10 cellular contexts compared by ENCODE assay signal in genomic region chr15:96058103-96058851, GRCh38.
DNase-seq lines count a peak whose midpoint lies in the region; ATAC-seq and TF ChIP-seq lines count a peak whose summit lies in the region.
"Had no signal": no experiment of that assay in that cellular context is flagged by ENCODE, and none has a peak within 500 bp of the region (broad histone marks: within the 10 kb centered on the region; RNA-seq: fewer than 3 reads in every experiment).

No MANE protein-coding gene starts in this region.

- no peak overlapping the region for H3K14ac ChIP-seq in H9 (ENCODE audit: insufficient read depth, low read length)

- H2BK12ac ChIP-seq in H9 (ENCODE audit: insufficient read length, low read depth, low read length) = no peak overlapping the region

- POLR2A ChIA-PET in activated B cell treated with CpG ODN at 0.5 μM for 24 hours (lab: Charles Lee) = no interaction called here
- POLR2A ChIA-PET in activated CD8-positive, alpha-beta T cell treated with anti-CD3 and anti-CD28 coated beads, Interleukin-2, amount 10 ng/mL, durations not matched to agents 7 days and 5 days (lab: Charles Lee) = no interaction called here

- H2BK120ac ChIP-seq in H9 (ENCODE audit: low read depth, low read length, poor library complexity, severe bottlenecking) = no peak overlapping the region

- H3K79me1 ChIP-seq in H9 (ENCODE audit: insufficient read depth, low read depth, low read length, poor library complexity, severe bottlenecking) = no peaks in the 10 kb centered on the region

- H3K27ac Mint-ChIP-seq in activated B cell treated with CpG ODN at 0.5 μM for 24 hours (peak overlapping the region; percentile 4), H9 (no peak overlapping the region)
- no peak overlapping the region for H3K27ac Mint-ChIP-seq in activated CD8-positive, alpha-beta T cell treated with anti-CD3 and anti-CD28 coated beads, Interleukin-2, amount 10 ng/mL, durations not matched to agents 7 days and 5 days
- H3K27ac Mint-ChIP-seq: CD4-positive, CD25-positive, alpha-beta regulatory T cell had no signal

- no peak overlapping the region for H3K27ac ChIP-seq in H9 (ENCODE audit: insufficient read length, low read depth, low read length)

- H3K4ac ChIP-seq in H9 (ENCODE audit: low read depth, low read length) = no peak overlapping the region

- H4K8ac ChIP-seq in H9 (replicated peaks; ENCODE audit: insufficient read length, low read depth, low read length) = no peak overlapping the region

- intact Hi-C loops in activated B cell treated with CpG ODN at 0.5 μM for 24 hours (cut with micrococcal nuclease) = no loop called here

- H4K5ac ChIP-seq in H9 (ENCODE audit: insufficient read length, low read depth, low read length) = no peak overlapping the region

- H3K4me3 Mint-ChIP-seq in activated B cell treated with CpG ODN at 0.5 μM for 24 hours (no peak overlapping the region), H9 (no peak overlapping the region)
- no peak overlapping the region for H3K4me3 Mint-ChIP-seq in activated CD8-positive, alpha-beta T cell treated with anti-CD3 and anti-CD28 coated beads, Interleukin-2, amount 10 ng/mL, durations not matched to agents 7 days and 5 days
- H3K4me3 Mint-ChIP-seq: CD4-positive, CD25-positive, alpha-beta regulatory T cell had no signal

- CTCF ChIA-PET in activated B cell treated with CpG ODN at 0.5 μM for 24 hours (lab: Charles Lee) = no interaction called here
- CTCF ChIA-PET in activated CD8-positive, alpha-beta T cell treated with anti-CD3 and anti-CD28 coated beads, Interleukin-2, amount 10 ng/mL, durations not matched to agents 7 days and 5 days (lab: Charles Lee) = no interaction called here

- no peak overlapping the region for H2BK5ac ChIP-seq in H9 (ENCODE audit: insufficient read length, low read length)

- H3K27me3 ChIP-seq in H9 (ENCODE audit: insufficient read depth, low read length) = peaks cover 27% of the 10 kb centered on the region; the same call in 1 of the 2 replicates

- no CpG with 5 or more reads among the region's 8 CpGs for WGBS in H9 (ENCODE audit: extremely low coverage, insufficient read length, low lambda C conversion rate)

- ATAC-seq in GM19397 (IDR thresholded peaks at IDR 0.05; ENCODE audit: unreplicated experiment) (peak; percentile 79), HG03064 (IDR thresholded peaks at IDR 0.05; ENCODE audit: low read depth, unreplicated experiment) (peak; percentile 61), activated B cell treated with CpG ODN at 0.5 μM for 24 hours (ENCODE audit: low read depth) (peak; percentile 66)
- no peak for ATAC-seq in activated CD8-positive, alpha-beta T cell treated with anti-CD3 and anti-CD28 coated beads, Interleukin-2, amount 10 ng/mL, durations not matched to agents 7 days and 5 days

- H3K4me2 ChIP-seq in H9 (ENCODE audit: insufficient read depth, insufficient read length, low read length) = no peak overlapping the region

- H3K18ac ChIP-seq in H9 (ENCODE audit: insufficient read length, low read depth, low read length) = no peak overlapping the region

- H3K79me2 ChIP-seq in H9 (ENCODE audit: insufficient read depth, low read length) = no peaks in the 10 kb centered on the region

- no peak overlapping the region for H3K9ac ChIP-seq in H9 (ENCODE audit: extremely low read depth, insufficient read length, low read length)

- H3K9me3 Mint-ChIP-seq in activated B cell treated with CpG ODN at 0.5 μM for 24 hours (peaks cover 5% of the 10 kb centered on the region), H9 (peaks cover 0 to 2% of the 10 kb centered on the region in 2 experiments; a peak in 1 of 5 replicates)
- H3K9me3 Mint-ChIP-seq in activated CD8-positive, alpha-beta T cell treated with anti-CD3 and anti-CD28 coated beads, Interleukin-2, amount 10 ng/mL, durations not matched to agents 7 days and 5 days (ENCODE audit: insufficient read depth) = no peaks in the 10 kb centered on the region

- DNase-seq in CD1c-positive myeloid dendritic cell (ENCODE audit: extremely low spot score) = peak; percentile 70
- DNase-seq in activated B cell treated with CpG ODN at 0.5 μM for 24 hours = no peak
- no peak for DNase-seq in H9
- DNase-seq in activated CD8-positive, alpha-beta T cell treated with anti-CD3 and anti-CD28 coated beads, Interleukin-2, amount 10 ng/mL, durations not matched to agents 7 days and 5 days = no peak
- no peak for DNase-seq in central memory CD4-positive, alpha-beta T cell
- no peak for DNase-seq in UCSD-AML1 (lab: John Stamatoyannopoulos, UW; ENCODE audit: unreplicated experiment)
- DNase-seq: activated gamma-delta T cell; CD4-positive, CD25-positive, alpha-beta regulatory T cell had no signal

- TF ChIP-seq CTCF in activated B cell treated with CpG ODN at 0.5 μM for 24 hours (IDR thresholded peaks at IDR 0.05) (no peak), H9 (conservative IDR thresholded peaks at IDR 0.05) (no peak)

- H3K27me3 Mint-ChIP-seq in activated B cell treated with CpG ODN at 0.5 μM for 24 hours (peaks cover 6% of the 10 kb centered on the region), H9 (ENCODE audit: low read depth) (peaks cover 91% of the 10 kb centered on the region)
- peaks cover 15% of the 10 kb centered on the region for H3K27me3 Mint-ChIP-seq in activated CD8-positive, alpha-beta T cell treated with anti-CD3 and anti-CD28 coated beads, Interleukin-2, amount 10 ng/mL, durations not matched to agents 7 days and 5 days (ENCODE audit: low read depth)

- no peaks in the 10 kb centered on the region for H4K20me1 ChIP-seq in H9 (ENCODE audit: control insufficient read depth, insufficient read depth, insufficient read length)

- H2AK5ac ChIP-seq in H9 (ENCODE audit: insufficient read length, low read length) = no peak overlapping the region

- no peak overlapping the region for H4K91ac ChIP-seq in H9 (ENCODE audit: insufficient read length, low read depth, low read length)

- H3K4me1 Mint-ChIP-seq in activated B cell treated with CpG ODN at 0.5 μM for 24 hours (peaks cover 22% of the 10 kb centered on the region), H9 (peaks cover 8 to 13% of the 10 kb centered on the region in 2 experiments)
- H3K4me1 Mint-ChIP-seq in activated CD8-positive, alpha-beta T cell treated with anti-CD3 and anti-CD28 coated beads, Interleukin-2, amount 10 ng/mL, durations not matched to agents 7 days and 5 days (ENCODE audit: low read depth) = peaks cover 6% of the 10 kb centered on the region

- no peak overlapping the region for H3K56ac ChIP-seq in H9 (ENCODE audit: insufficient read length, low read depth, low read length)

- H3T11ph ChIP-seq in H9 (ENCODE audit: low read length) = no peak overlapping the region

- no peak overlapping the region for H2AFZ ChIP-seq in H9 (ENCODE audit: low read length)

- no peaks in the 10 kb centered on the region for H3K36me3 Mint-ChIP-seq in activated B cell treated with CpG ODN at 0.5 μM for 24 hours (ENCODE audit: low read depth)
- no peaks in the 10 kb centered on the region for H3K36me3 Mint-ChIP-seq in H9 (ENCODE audit: insufficient read depth in 1 of 3, low read depth in 3 of 3)
- H3K36me3 Mint-ChIP-seq in activated CD8-positive, alpha-beta T cell treated with anti-CD3 and anti-CD28 coated beads, Interleukin-2, amount 10 ng/mL, durations not matched to agents 7 days and 5 days (ENCODE audit: low read depth) = no peaks in the 10 kb centered on the region
- H3K36me3 Mint-ChIP-seq: CD4-positive, CD25-positive, alpha-beta regulatory T cell had no signal

- H2BK20ac ChIP-seq in H9 (ENCODE audit: low read depth, low read length, poor library complexity, severe bottlenecking) = no peak overlapping the region

- no peaks in the 10 kb centered on the region for H3K4me1 ChIP-seq in H9 (ENCODE audit: insufficient read depth, low read length)

- no peak overlapping the region for H3K23ac ChIP-seq in H9 (ENCODE audit: insufficient read length, low read depth, low read length)

- H2BK15ac ChIP-seq in H9 (ENCODE audit: low read depth, low read length) = no peak overlapping the region

- no peaks in the 10 kb centered on the region for H3K9me3 ChIP-seq in H9 (ENCODE audit: control insufficient read depth, low read depth, low read length)

- peaks cover 4% of the 10 kb centered on the region for H3K23me2 ChIP-seq in H9 (ENCODE audit: insufficient read length, low read depth, low read length, poor library complexity, severe bottlenecking)
